In genomic region chr1:95116666-95117206, GRCh38 we compare ENCODE assay signal across 1 cellular context.
A peak's percentile ranks its signal among the peaks of the same experiment; 100 is the strongest.
TF ChIP-seq lines count a peak whose summit lies in the region.

No MANE protein-coding gene starts in this region.

TF ChIP-seq in K562, 482 proteins besides CTCF, POLR2A, EP300 and RAD21 (continued from another document):
- TF ChIP-seq HMGXB4 (CRISPR knock-in tag; IDR thresholded peaks at IDR 0.05) (peak; percentile 28; the same call in 1 of the 2 replicates), RCOR1 (IDR thresholded peaks at IDR 0.05; ENCODE audit: borderline replicate concordance in 1 of 2, low read depth in 2 of 2, low read length in 2 of 2) (peak in 1 of 2 experiments; percentile 55; a peak in 1 of 4 replicates), MEIS2 (IDR thresholded peaks at IDR 0.05; ENCODE audit: partially characterized antibody) (no peak), BCOR (IDR thresholded peaks at IDR 0.05) (0 out of 2 replicates have a peak, but pooled peaks have one; percentile 12), TFAP4 (CRISPR knock-in tag; IDR thresholded peaks at IDR 0.05; ENCODE audit: borderline replicate concordance) (peak; percentile 55), GABPB1 (CRISPR knock-in tag; IDR thresholded peaks at IDR 0.05) (0 out of 2 replicates have a peak, but pooled peaks have one; percentile 48), ZBTB43 (CRISPR knock-in tag; IDR thresholded peaks at IDR 0.05) (no peak), CREB1 (IDR thresholded peaks at IDR 0.05) (no peak), CREB1 (CRISPR knock-in tag; IDR thresholded peaks at IDR 0.05) (peak; percentile 20; the same call in 1 of the 2 replicates), NCOA6 (IDR thresholded peaks at IDR 0.05) (no peak), SMAD3 (CRISPR knock-in tag; conservative IDR thresholded peaks at IDR 0.05) (no peak), PRDM10 (IDR thresholded peaks at IDR 0.05; ENCODE audit: partially characterized antibody) (peak; percentile 53), SP1 (CRISPR knock-in tag; IDR thresholded peaks at IDR 0.05) (peak; percentile 56; the same call in 1 of the 2 replicates), RB1 (IDR thresholded peaks at IDR 0.05; ENCODE audit: low read depth) (peak; percentile 74), HDAC2 (IDR thresholded peaks at IDR 0.05) (peak; percentile 43; the same call in 1 of the 2 replicates), E2F6 (IDR thresholded peaks at IDR 0.05; ENCODE audit: borderline replicate concordance in 1 of 2, extremely low read depth in 1 of 2, insufficient read depth in 1 of 2, insufficient read length in 1 of 2, low read depth in 1 of 2, low read length in 1 of 2, poor library complexity in 1 of 2, severe bottlenecking in 1 of 2) (peak in 1 of 2 experiments; percentile 67), MXI1 (IDR thresholded peaks at IDR 0.05; ENCODE audit: low read depth, low read length) (peak; percentile 64; the same call in 1 of the 2 replicates), ZNF507 (tag; conservative IDR thresholded peaks at IDR 0.05) (no peak), GATAD2B (IDR thresholded peaks at IDR 0.05; ENCODE audit: borderline replicate concordance) (peak; percentile 64; the same call in 1 of the 2 replicates), DPF2 (IDR thresholded peaks at IDR 0.05) (peak; percentile 56; the same call in 1 of the 2 replicates), GTF2E2 (tag; IDR thresholded peaks at IDR 0.05) (peak; percentile 21; the same call in 1 of the 2 replicates), ZNF133 (CRISPR knock-in tag; IDR thresholded peaks at IDR 0.05) (no peak), ATF1 (CRISPR knock-in tag; IDR thresholded peaks at IDR 0.05) (no peak), ATF1 (tag; IDR thresholded peaks at IDR 0.05) (0 out of 2 replicates have a peak, but pooled peaks have one; percentile 36), BHLHE40 (IDR thresholded peaks at IDR 0.05; ENCODE audit: low read length) (peak; percentile 28; the same call in 1 of the 2 replicates), KAT7 (CRISPR knock-in tag; IDR thresholded peaks at IDR 0.05; ENCODE audit: borderline replicate concordance) (0 out of 2 replicates have a peak, but pooled peaks have one; percentile 31), TEAD2 (tag; IDR thresholded peaks at IDR 0.05) (peak; percentile 58), NEUROD1 (IDR thresholded peaks at IDR 0.05; ENCODE audit: borderline replicate concordance, low read depth, low read length, partially characterized antibody) (peak; percentile 48), SMARCA4 (IDR thresholded peaks at IDR 0.05) (peak; percentile 44; the same call in 1 of the 2 replicates), MTA1 (IDR thresholded peaks at IDR 0.05; ENCODE audit: borderline replicate concordance) (0 out of 2 replicates have a peak, but pooled peaks have one; percentile 29), ZKSCAN3 (CRISPR knock-in tag; IDR thresholded peaks at IDR 0.05) (no peak)
